8 cellular contexts compared by ENCODE assay signal in genomic region chr1:232620356-232620841, GRCh38. TPM values are rescaled to one million over a fixed set of nuclear protein-coding genes. Genes with fewer than 3 reads are reported as not detected.
DNase-seq lines count a peak whose midpoint lies in the region; ATAC-seq, FAIRE-seq and TF ChIP-seq lines count a peak whose summit lies in the region.

No MANE protein-coding gene starts in this region.

- H3K4me3 Mint-ChIP-seq in MCF 10A (ENCODE audit: unreplicated experiment): peak overlapping the region; percentile 10

- H3K4me1 ChIP-seq in kidney (ENCODE audit: control insufficient read depth in 1 of 2, insufficient read depth in 1 of 2, low read depth in 1 of 2, low read length in 2 of 2): peaks cover 0 to 10% of the 10 kb centered on the region in 2 donors
- H3K4me1 ChIP-seq in effector memory CD4-positive, alpha-beta T cell (ENCODE audit: control insufficient read depth, insufficient read depth, low read length, poor library complexity, severe bottlenecking): no peaks in the 10 kb centered on the region

- intact Hi-C loops in MCF 10A (cut with micrococcal nuclease): loop anchor here (2.0 to 10.0 kb wide), 4 partner anchors 46 to 316 kb away; no protein-coding TSS in a partner anchor
- intact Hi-C loops in kidney (cut with DNase I): no loop called here

- no peaks in the 10 kb centered on the region for H3K36me3 ChIP-seq in kidney (ENCODE audit: control insufficient read depth in 1 of 2, insufficient read depth in 2 of 2, low read length in 2 of 2)
- no peaks in the 10 kb centered on the region for H3K36me3 ChIP-seq in effector memory CD4-positive, alpha-beta T cell (ENCODE audit: control insufficient read depth, insufficient read depth, low read length)

- peak overlapping the region; percentile 12 to 45 for H3K4me3 ChIP-seq in kidney (ENCODE audit: low read length in 2 of 2)
- no peak overlapping the region for H3K4me3 ChIP-seq in effector memory CD4-positive, alpha-beta T cell (ENCODE audit: insufficient read depth, low read depth, low read length, poor library complexity, severe bottlenecking)

- no peaks in the 10 kb centered on the region for H3K9me3 ChIP-seq in kidney (ENCODE audit: control insufficient read depth in 1 of 2, low read length in 2 of 2)
- H3K9me3 ChIP-seq in effector memory CD4-positive, alpha-beta T cell (ENCODE audit: control insufficient read depth, low read length): no peaks in the 10 kb centered on the region

- H3K27me3 ChIP-seq in effector memory CD4-positive, alpha-beta T cell (replicated peaks; ENCODE audit: control insufficient read depth, insufficient read depth, low read length, poor library complexity, severe bottlenecking): no peaks in the 10 kb centered on the region

- H3K27ac Mint-ChIP-seq in MCF 10A (ENCODE audit: low read depth, unreplicated experiment): peak overlapping the region; percentile 17

- H3K9me3 Mint-ChIP-seq in MCF 10A (ENCODE audit: unreplicated experiment): no peaks in the 10 kb centered on the region

- H3K4me1 Mint-ChIP-seq in MCF 10A (ENCODE audit: insufficient read depth, unreplicated experiment): peaks cover 33% of the 10 kb centered on the region

- BruUV-seq in MCF 10A (replicated peaks; lab: Mats Ljungman, UMichigan): no TSS peak

- POLR2A ChIA-PET in MCF 10A (lab: Yijun Ruan, JAX): interaction anchor here (0.6 to 1.8 kb wide), 19 partner anchors 9 to 703 kb away, joined by 3 to 12 read pairs (median 4); partner anchors contain the start of gene SIPA1L2

- no peaks in the 10 kb centered on the region for H3K27me3 Mint-ChIP-seq in MCF 10A (ENCODE audit: insufficient read depth, unreplicated experiment)

- FAIRE-seq in kidney (lab: Jason Lieb, UNC): peak; percentile 91

- H3K27ac ChIP-seq in kidney (ENCODE audit: low read depth in 2 of 2, low read length in 2 of 2) (peak overlapping the region; percentile 23 to 59), temporal lobe (ENCODE audit: low read depth, low read length) (peak overlapping the region; percentile 28)
- H3K27ac ChIP-seq in effector memory CD4-positive, alpha-beta T cell (ENCODE audit: insufficient read depth, low read length, poor library complexity, severe bottlenecking): no peak overlapping the region

- DNase-seq in Daoy (ENCODE audit: low read depth) (peak; percentile 38), NCI-H2171 treated with DMSO at 0.1 percent for 48 hours (lab: John Stamatoyannopoulos, UW) (peak; percentile 89), MCF 10A (ENCODE audit: unreplicated experiment) (peak; percentile 98), kidney (no peak)
- DNase-seq in effector memory CD4-positive, alpha-beta T cell: no peak

- CTCF ChIA-PET in MCF 10A (lab: Yijun Ruan, JAX): interaction anchor here (0.6 to 3.3 kb wide), 12 partner anchors 7 to 886 kb away, joined by 3 to 19 read pairs (median 4); partner anchors contain the start of gene SIPA1L2

- TF ChIP-seq CTCF in MCF 10A (IDR thresholded peaks at IDR 0.05; ENCODE audit: unreplicated experiment): no peak
- TF ChIP-seq CTCF in kidney (IDR thresholded peaks at IDR 0.05; ENCODE audit: borderline replicate concordance, extremely low read depth, insufficient read depth): no peak

- no peaks in the 10 kb centered on the region for H3K36me3 Mint-ChIP-seq in MCF 10A (ENCODE audit: insufficient read depth, unreplicated experiment)

- ATAC-seq in GM18519 (IDR thresholded peaks at IDR 0.05; ENCODE audit: low FRiP score, unreplicated experiment) (no peak), GM18858 (IDR thresholded peaks at IDR 0.05; ENCODE audit: unreplicated experiment) (no peak)

- H3K9ac ChIP-seq in kidney (ENCODE audit: low read length in 2 of 2): peak overlapping the region in 1 of 2 donors; percentile 14

RNA-seq across cellular contexts. Expression of gene SIPA1L2, which starts 9.5 kb away (rescaled TPM):
- 33.7 and 37.4 TPM in 2 replicates for total RNA-seq in Daoy (2014; rRNA removed; shearing (Covaris generic))
- total RNA-seq in MCF 10A (2022) (15.2 and 18.3 TPM in 2 replicates), kidney (20.2 TPM), temporal lobe (26.8 TPM)
- polyA plus RNA-seq in kidney (ENCODE audit: insufficient read depth, low read depth, low replicate concordance): 4.0 TPM

Comparison
In these comparisons a context has a peak if more than half of its experiments do, and no peak if none do; other contexts are left out.
1. DNase-seq: peak in Daoy (single experiment), NCI-H2171 treated with DMSO at 0.1 percent for 48 hours (single experiment) and MCF 10A (single experiment); none in kidney (single experiment) and effector memory CD4-positive, alpha-beta T cell (0 of 3).